ENCODE assay signal across 16 cellular contexts in genomic region chr1:58983633-58984301, GRCh38.
DNase-seq lines count a peak whose midpoint lies in the region; ATAC-seq and TF ChIP-seq lines count a peak whose summit lies in the region.
"Had no signal": no experiment of that assay in that cellular context is flagged by ENCODE, and none has a peak within 500 bp of the region (broad histone marks: within the 10 kb centered on the region; RNA-seq: fewer than 3 reads in every experiment).

No MANE protein-coding gene starts in this region.

- H3K4me3 Mint-ChIP-seq in activated CD4-positive, alpha-beta T cell treated with anti-CD3 and anti-CD28 coated beads, Interleukin-2, amount 10 ng/mL, durations not matched to agents 24 days and 14 days: no peak overlapping the region
- H3K4me3 Mint-ChIP-seq: CD14-positive monocyte, GM23338, HFFc6 had no signal

- H3K27me3 Mint-ChIP-seq in activated CD4-positive, alpha-beta T cell treated with anti-CD3 and anti-CD28 coated beads, Interleukin-2, amount 10 ng/mL, durations not matched to agents 24 days and 14 days: no peaks in the 10 kb centered on the region

- DNase-seq in LHCN-M2 (ENCODE audit: low read depth): peak; percentile 34
- no peak for DNase-seq in Right ventricle myocardium superior
- DNase-seq in myocyte (ENCODE audit: low read depth): peak; percentile 3
- no peak for DNase-seq in activated CD4-positive, alpha-beta T cell treated with anti-CD3 and anti-CD28 coated beads, Interleukin-2, amount 10 ng/mL, durations not matched to agents 24 days and 14 days
- DNase-seq in head of caudate nucleus: no peak
- DNase-seq: COR-L47, DMS153, HFFc6, NCI-H1436, NCI-H2081 treated with DMSO at 0.1 percent for 48 hours, NCI-H524 treated with DMSO at 0.1 percent for 48 hours had no signal

- H3K9me3 Mint-ChIP-seq in activated CD4-positive, alpha-beta T cell treated with anti-CD3 and anti-CD28 coated beads, Interleukin-2, amount 10 ng/mL, durations not matched to agents 24 days and 14 days: peaks cover 3% of the 10 kb centered on the region
- H3K9me3 Mint-ChIP-seq: GM23338, HFFc6 had no signal

- peak; percentile 50 for ATAC-seq in Right ventricle myocardium superior (ENCODE audit: poor library complexity)
- ATAC-seq in HG03280 (IDR thresholded peaks at IDR 0.05; ENCODE audit: unreplicated experiment): no peak
- no peak for ATAC-seq in HG02623 (IDR thresholded peaks at IDR 0.05; ENCODE audit: unreplicated experiment)
- ATAC-seq: GM23338 had no signal

- H3K4me1 Mint-ChIP-seq in activated CD4-positive, alpha-beta T cell treated with anti-CD3 and anti-CD28 coated beads, Interleukin-2, amount 10 ng/mL, durations not matched to agents 24 days and 14 days: peaks cover 33% of the 10 kb centered on the region

- intact Hi-C loops in Right ventricle myocardium superior (cut with DNase I): loop anchor here (10.0 kb wide), 1 partner anchor 199 kb away; the partner anchor contains the start of gene JUN
- intact Hi-C loops in activated CD4-positive, alpha-beta T cell treated with anti-CD3 and anti-CD28 coated beads, Interleukin-2, amount 10 ng/mL, durations not matched to agents 24 days and 14 days (cut with micrococcal nuclease): no loop called here
- intact Hi-C loops in head of caudate nucleus (cut with DNase I): no loop called here

- TF ChIP-seq CTCF in VCaP (conservative IDR thresholded peaks at IDR 0.05): no peak

- H3K27ac ChIP-seq in VCaP: peak overlapping the region; percentile 66

- H3K36me3 Mint-ChIP-seq in activated CD4-positive, alpha-beta T cell treated with anti-CD3 and anti-CD28 coated beads, Interleukin-2, amount 10 ng/mL, durations not matched to agents 24 days and 14 days (ENCODE audit: low read depth): no peaks in the 10 kb centered on the region
- H3K36me3 Mint-ChIP-seq: CD14-positive monocyte had no signal

- no peak overlapping the region for H3K27ac Mint-ChIP-seq in activated CD4-positive, alpha-beta T cell treated with anti-CD3 and anti-CD28 coated beads, Interleukin-2, amount 10 ng/mL, durations not matched to agents 24 days and 14 days
- H3K27ac Mint-ChIP-seq: GM23338, HFFc6 had no signal

Comparison
In these comparisons a context has a peak if more than half of its experiments do, and no peak if none do; other contexts are left out.
1. DNase-seq: peak in LHCN-M2 (single experiment) and myocyte (single experiment); none in Right ventricle myocardium superior (single experiment), activated CD4-positive, alpha-beta T cell treated with anti-CD3 and anti-CD28 coated beads, Interleukin-2, amount 10 ng/mL, durations not matched to agents 24 days and 14 days (single experiment) and head of caudate nucleus (0 of 42).